In the genomic region with DNA sequence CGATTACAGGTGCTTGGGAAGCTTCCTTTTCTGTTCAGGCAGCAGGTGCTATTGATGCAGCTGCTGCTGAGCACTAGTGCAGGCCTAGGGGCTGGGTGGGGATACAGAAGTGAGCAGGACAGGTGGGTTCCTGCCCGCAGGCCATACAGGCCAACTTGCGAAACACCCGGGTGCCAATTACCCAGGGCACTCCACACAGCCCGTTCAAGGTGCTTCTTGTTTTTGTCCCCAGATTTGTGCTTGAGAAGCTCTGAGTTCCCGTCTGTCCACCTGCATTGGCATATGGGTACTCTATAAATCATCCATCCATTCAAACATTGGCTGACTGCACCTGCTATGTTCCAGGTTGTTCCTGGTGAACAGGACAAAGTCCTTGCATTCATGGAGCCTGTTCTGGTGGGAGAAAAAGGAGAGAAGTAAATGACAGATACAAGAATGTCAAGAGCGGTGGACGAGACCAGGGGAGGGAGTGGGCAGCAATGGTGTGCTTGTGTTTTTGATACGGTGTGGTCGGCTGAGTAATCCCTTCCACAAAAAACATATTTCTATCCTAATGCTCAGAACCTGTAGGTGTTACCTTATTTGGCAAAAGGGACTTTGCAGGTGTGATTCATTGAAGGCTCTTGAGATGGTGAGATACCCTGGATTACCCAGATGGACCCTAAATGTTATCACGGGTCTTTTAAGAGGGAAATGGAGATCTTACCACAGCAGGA, we compare ENCODE assay signal across 10 cellular contexts. TPM values are rescaled to one million over a fixed set of nuclear protein-coding genes. Genes with fewer than 3 reads are reported as not detected.
DNase-seq lines count a peak whose midpoint lies in the region; ATAC-seq and TF ChIP-seq lines count a peak whose summit lies in the region.
"Had no signal": no experiment of that assay in that cellular context is flagged by ENCODE, and none has a peak within 500 bp of the region (broad histone marks: within the 10 kb centered on the region; RNA-seq: fewer than 3 reads in every experiment).

No MANE protein-coding gene starts in this region.

- intact Hi-C loops in stomach (cut with DNase I; ENCODE audit: low total_unique reads) = no loop called here
- intact Hi-C loops in CD4-positive, alpha-beta memory T cell (cut with micrococcal nuclease) = no loop called here

- TF ChIP-seq POLR2A in gastroesophageal sphincter (IDR thresholded peaks at IDR 0.05) (no peak), stomach (IDR thresholded peaks at IDR 0.05) (no peak)

- POLR2A ChIA-PET in CD4-positive, alpha-beta memory T cell (lab: Charles Lee; ENCODE audit: partially characterized antibody) = no interaction called here

- TF ChIP-seq EP300 in gastroesophageal sphincter (IDR thresholded peaks at IDR 0.05) = no peak
- TF ChIP-seq EP300 in stomach (IDR thresholded peaks at IDR 0.05) = no peak

- CTCF ChIA-PET in CD4-positive, alpha-beta memory T cell (lab: Charles Lee; ENCODE audit: partially characterized antibody) = no interaction called here

- 90 to 91% methylated on average over 7 to 10 of the region's 11 CpGs for WGBS in gastroesophageal sphincter (ENCODE audit: low coverage in 1 of 2), 2 donors
- 37 to 51% (median 47%) methylated on average over 11 of the region's 11 CpGs for WGBS in stomach, 5 donors

- H3K4me3 ChIP-seq in gastroesophageal sphincter = no peak overlapping the region
- no peak overlapping the region for H3K4me3 ChIP-seq in stomach
- no peak overlapping the region for H3K4me3 ChIP-seq in CD4-positive, alpha-beta memory T cell (ENCODE audit: low read length in 2 of 2)
- H3K4me3 ChIP-seq in H7 (ENCODE audit: insufficient read depth, low read depth, low read length) = no peak overlapping the region

- H3K9me3 ChIP-seq in gastroesophageal sphincter (no peaks in the 10 kb centered on the region), stomach (no peaks in the 10 kb centered on the region)
- no peaks in the 10 kb centered on the region for H3K9me3 ChIP-seq in CD4-positive, alpha-beta memory T cell (ENCODE audit: control insufficient read depth in 1 of 2, low read length in 2 of 2)

- H3K36me3 Mint-ChIP-seq in CD4-positive, alpha-beta memory T cell = no peaks in the 10 kb centered on the region

- H3K9me3 Mint-ChIP-seq in CD4-positive, alpha-beta memory T cell = peaks cover 0 to 6% (median 1%) of the 10 kb centered on the region in 8 donors
- H3K9me3 Mint-ChIP-seq: T-helper 1 cell treated with Interleukin-12 subunit alpha and Interleukin-12 subunit beta and Interleukin-4 antibody, amounts not matched to agents 30 μg/mL and 1 μg/mL, for 36 hours had no signal

- H3K27me3 ChIP-seq in gastroesophageal sphincter (no peaks in the 10 kb centered on the region), stomach (no peaks in the 10 kb centered on the region), H7 (ENCODE audit: control insufficient read depth, insufficient read depth, low read length) (no peaks in the 10 kb centered on the region)
- H3K27me3 ChIP-seq in CD4-positive, alpha-beta memory T cell (ENCODE audit: insufficient read depth, low read length) = no peaks in the 10 kb centered on the region

- H3K27ac ChIP-seq in gastroesophageal sphincter (peak overlapping the region in 3 of 4 donors; percentile 75 to 79 (median 78)), stomach (peak overlapping the region; percentile 82 to 89 (median 86))
- H3K27ac ChIP-seq in CD4-positive, alpha-beta memory T cell (ENCODE audit: low read depth, low read length) = no peak overlapping the region

- H3K27me3 Mint-ChIP-seq in CD4-positive, alpha-beta memory T cell = peaks cover 2 to 6% of the 10 kb centered on the region in 2 donors

- no peak for ATAC-seq in gastroesophageal sphincter
- no peak for ATAC-seq in GM18867 (IDR thresholded peaks at IDR 0.05; ENCODE audit: unreplicated experiment)
- ATAC-seq in HG02759 (IDR thresholded peaks at IDR 0.05; ENCODE audit: unreplicated experiment) = no peak

- H3K4me3 Mint-ChIP-seq in CD4-positive, alpha-beta memory T cell = no peak overlapping the region
- H3K4me3 Mint-ChIP-seq: T-helper 1 cell treated with Interleukin-12 subunit alpha and Interleukin-12 subunit beta and Interleukin-4 antibody, amounts not matched to agents 30 μg/mL and 1 μg/mL, for 36 hours had no signal

- H3K4me1 ChIP-seq in gastroesophageal sphincter = peaks cover 0 to 61% (median 27%) of the 10 kb centered on the region in 3 donors
- peaks cover 61 to 81% (median 71%) of the 10 kb centered on the region in 4 donors for H3K4me1 ChIP-seq in stomach
- H3K4me1 ChIP-seq in CD4-positive, alpha-beta memory T cell (ENCODE audit: insufficient read depth, low read length) = no peaks in the 10 kb centered on the region

- peaks cover 0 to 2% (median 0%) of the 10 kb centered on the region in 4 donors for H3K4me1 Mint-ChIP-seq in CD4-positive, alpha-beta memory T cell

- TF ChIP-seq CTCF in gastroesophageal sphincter (IDR thresholded peaks at IDR 0.05) (no peak), stomach (IDR thresholded peaks at IDR 0.05) (no peak)

- peak; percentile 42 for DNase-seq in NCI-H1092 treated with DMSO at 0.1 percent for 48 hours (lab: John Stamatoyannopoulos, UW)
- peak; percentile 57 to 82 for DNase-seq in NCI-H526 (lab: John Stamatoyannopoulos, UW)
- DNase-seq in stomach = no peak
- no peak for DNase-seq in CD4-positive, alpha-beta memory T cell
- DNase-seq in H7 = no peak
- DNase-seq: cortex of kidney had no signal

- H3K36me3 ChIP-seq in gastroesophageal sphincter (no peaks in the 10 kb centered on the region), stomach (no peaks in the 10 kb centered on the region), H7 (replicated peaks; ENCODE audit: control insufficient read depth, insufficient read depth, low read length) (no peaks in the 10 kb centered on the region; the same call in 1 of the 2 replicates)
- H3K36me3 ChIP-seq in CD4-positive, alpha-beta memory T cell (ENCODE audit: insufficient read depth, low read length) = no peaks in the 10 kb centered on the region

- H3K27ac Mint-ChIP-seq in CD4-positive, alpha-beta memory T cell = no peak overlapping the region
- H3K27ac Mint-ChIP-seq: T-helper 1 cell treated with Interleukin-12 subunit alpha and Interleukin-12 subunit beta and Interleukin-4 antibody, amounts not matched to agents 30 μg/mL and 1 μg/mL, for 36 hours had no signal

RNA-seq across cellular contexts. Expression of a gene that starts 31.4 kb away (rescaled TPM):
- total RNA-seq in gastroesophageal sphincter (10 to 100 TPM; 29.3 to 63.0 (median 42.9) TPM), stomach (10 to 100 TPM; 12.8 to 54.0 (median 41.5) TPM)
- 10 to 100 TPM; 10.2 to 20.0 (median 17.6) TPM for polyA plus RNA-seq in stomach
- under 1 TPM in 1 of 2 experiments, not detected in 1; 0.20 TPM for total RNA-seq in CD4-positive, alpha-beta memory T cell
- not detected for polyA plus RNA-seq in CD4-positive, alpha-beta memory T cell
- total RNA-seq in H7 (2014; rRNA removed; shearing (Covaris generic)) = 45.8 and 61.4 TPM in 2 replicates

Comparison
In these comparisons a context has a peak if more than half of its experiments do, and no peak if none do; other contexts are left out.
1. DNase-seq: peak in NCI-H1092 treated with DMSO at 0.1 percent for 48 hours (single experiment) and NCI-H526 (2 of 2); none in stomach (single experiment), CD4-positive, alpha-beta memory T cell (0 of 5) and H7 (single experiment).
2. RNA of a gene that starts 31.4 kb away (total RNA-seq): 45.8 to 61.4 TPM in H7, 29.3 to 63.0 TPM in gastroesophageal sphincter and 12.8 to 54.0 TPM in stomach; 0.20 TPM in CD4-positive, alpha-beta memory T cell; every median in the first group is over 10 times any median in the second.